In genomic region chr12:116143883-116144266, GRCh38 we compare ENCODE assay signal across 1 cellular context.
TF ChIP-seq lines count a peak whose summit lies in the region.

No MANE protein-coding gene starts in this region.

TF ChIP-seq in HCT116, 20 proteins besides CTCF, POLR2A, EP300 and RAD21 (continued from another document):
- TF ChIP-seq ZBTB33 (IDR thresholded peaks at IDR 0.05; ENCODE audit: extremely low read depth, insufficient replicate concordance, low read length) (no peak), MAX (IDR thresholded peaks at IDR 0.05) (no peak), ELF1 (IDR thresholded peaks at IDR 0.05; ENCODE audit: borderline replicate concordance, low read depth) (no peak)
